26 cellular contexts compared by ENCODE assay signal in genomic region chr3:188624828-188625227, GRCh38.
DNase-seq lines count a peak whose midpoint lies in the region; ATAC-seq, FAIRE-seq and TF ChIP-seq lines count a peak whose summit lies in the region.
"Had no signal": no experiment of that assay in that cellular context is flagged by ENCODE, and none has a peak within 500 bp of the region (broad histone marks: within the 10 kb centered on the region; RNA-seq: fewer than 3 reads in every experiment).

No MANE protein-coding gene starts in this region.

- POLR2A ChIA-PET in HepG2 (lab: Yijun Ruan, JAX), result no interaction called here

- H3K27me3 ChIP-seq in liver (ENCODE audit: control insufficient read depth in 4 of 4, insufficient read depth in 4 of 4, low read length in 3 of 4), result no peaks in the 10 kb centered on the region
- no peaks in the 10 kb centered on the region for H3K27me3 ChIP-seq in HepG2 (ENCODE audit: control insufficient read depth in 1 of 2, insufficient read depth in 2 of 2, low read length in 2 of 2)
- no peaks in the 10 kb centered on the region for H3K27me3 ChIP-seq in fibroblast of lung (ENCODE audit: control insufficient read depth, insufficient read depth, low read length)
- no peaks in the 10 kb centered on the region for H3K27me3 ChIP-seq in skeletal muscle satellite cell (ENCODE audit: control insufficient read depth, insufficient read depth, low read length)

- H3K4me1 ChIP-seq in liver (ENCODE audit: control insufficient read depth in 4 of 4, insufficient read depth in 4 of 4, low read length in 3 of 4) (peaks cover 0 to 13% (median 8%) of the 10 kb centered on the region in 4 donors), HepG2 (ENCODE audit: insufficient read depth, low read length) (peaks cover 12% of the 10 kb centered on the region), fibroblast of lung (ENCODE audit: control insufficient read depth, extremely low read depth, insufficient read depth, low read length) (peaks cover 21% of the 10 kb centered on the region), skeletal muscle satellite cell (ENCODE audit: control insufficient read depth, insufficient read depth, low read length) (peaks cover 50% of the 10 kb centered on the region)

- in situ Hi-C loops in HepG2 (cut with HindIII; ENCODE audit: extremely low pct_ligation_motif_present, low pct_unique_long_range_greater_than_20kb), result no loop called here

- H3K9me3 ChIP-seq in liver (ENCODE audit: control insufficient read depth in 4 of 4, low read length in 3 of 4) (no peaks in the 10 kb centered on the region), HepG2 (ENCODE audit: low read length) (no peaks in the 10 kb centered on the region), fibroblast of lung (ENCODE audit: control insufficient read depth, insufficient read depth, low read depth, low read length) (no peaks in the 10 kb centered on the region), skeletal muscle satellite cell (replicated peaks; ENCODE audit: low read length) (no peaks in the 10 kb centered on the region)

- TF ChIP-seq EP300 in HepG2 (IDR thresholded peaks at IDR 0.05; ENCODE audit: low read depth in 2 of 2, low read length in 2 of 2) (no peak), HepG2 (CRISPR knock-in tag; IDR thresholded peaks at IDR 0.05; ENCODE audit: borderline replicate concordance) (no peak)

- H2AFZ ChIP-seq in HepG2 (ENCODE audit: low read length) (no peak overlapping the region), fibroblast of lung (ENCODE audit: low read length) (no peak overlapping the region)

- H3K4me2 ChIP-seq in HepG2 (ENCODE audit: low read depth, low read length), result no peak overlapping the region
- H3K4me2 ChIP-seq in fibroblast of lung (ENCODE audit: extremely low read depth, insufficient read depth, low read length), result peak overlapping the region; percentile 39
- no peak overlapping the region for H3K4me2 ChIP-seq in skeletal muscle satellite cell (ENCODE audit: low read length)

- no peak for TF ChIP-seq POLR2A in HepG2 (IDR thresholded peaks at IDR 0.05; ENCODE audit: insufficient read depth in 1 of 2, low read depth in 2 of 2, low read length in 2 of 2)

- DNase-seq in HepG2 (ENCODE audit: low spot score) (no peak), fibroblast of lung (ENCODE audit: low read depth in 2 of 2) (no peak), NCI-H1417 (lab: John Stamatoyannopoulos, UW) (no peak)
- no peak for DNase-seq in effector CD4-positive, alpha-beta T cell
- DNase-seq: activated CD4-positive, CD25-positive, alpha-beta regulatory T cell; activated naive CD4-positive, alpha-beta T cell treated with anti-CD3 and anti-CD28 coated beads for 36 hours; activated T-cell treated with anti-CD3 and anti-CD28 coated beads, Interleukin-2, amount 50 U/mL, for 4 hours; cerebellar nuclear complex; endodermal cell; Kasumi-1; natural killer cell; NCI-H1048; NCI-H2029; NCI-H226; NCI-H82; small intestine; stimulated activated CD4-positive, alpha-beta T cell treated with anti-CD3 and anti-CD28 coated beads, Interleukin-2, amount 100 ng/mL, for 48 hours; T-helper 9 cell had no signal

- H4K20me1 ChIP-seq in HepG2 (ENCODE audit: insufficient read depth, low read length) (no peaks in the 10 kb centered on the region), fibroblast of lung (ENCODE audit: control insufficient read depth, extremely low read depth, insufficient read depth, low read length) (no peaks in the 10 kb centered on the region)

- ATAC-seq in HepG2 (no peak), GM21526 (IDR thresholded peaks at IDR 0.05; ENCODE audit: low FRiP score, unreplicated experiment) (no peak), GM19324 (IDR thresholded peaks at IDR 0.05; ENCODE audit: low FRiP score, unreplicated experiment) (no peak)
- ATAC-seq: activated T-cell treated with anti-CD3 and anti-CD28 coated beads, Interleukin-2, amount 50 U/mL, for 4 hours; HCT116; natural killer cell had no signal

- TF ChIP-seq RAD21 in liver (IDR thresholded peaks at IDR 0.05), result no peak
- no peak for TF ChIP-seq RAD21 in HepG2 (CRISPR knock-in tag; IDR thresholded peaks at IDR 0.05)

- CTCF ChIA-PET in HepG2 (lab: Yijun Ruan, JAX; ENCODE audit: low intra/inter-chr PET ratio, low total read pairs), result no interaction called here

- H3K36me3 ChIP-seq in liver (ENCODE audit: control insufficient read depth in 4 of 4, insufficient read depth in 3 of 4, low read depth in 1 of 4, low read length in 3 of 4), result no peaks in the 10 kb centered on the region
- H3K36me3 ChIP-seq in HepG2 (replicated peaks in 1 of 2; ENCODE audit: control insufficient read depth in 1 of 2, insufficient read depth in 2 of 2, low read length in 2 of 2), result no peaks in the 10 kb centered on the region
- H3K36me3 ChIP-seq in fibroblast of lung (ENCODE audit: control insufficient read depth, insufficient read depth, low read length), result peaks cover 1% of the 10 kb centered on the region
- H3K36me3 ChIP-seq in skeletal muscle satellite cell (ENCODE audit: insufficient read depth, low read length), result no peaks in the 10 kb centered on the region

- H3K9ac ChIP-seq in liver (ENCODE audit: low read depth in 1 of 2, low read length in 2 of 2), result no peak overlapping the region
- H3K9ac ChIP-seq in HepG2 (ENCODE audit: insufficient read depth, low read depth, low read length), result no peak overlapping the region
- no peak overlapping the region for H3K9ac ChIP-seq in fibroblast of lung (ENCODE audit: insufficient read depth, low read length)
- H3K9ac ChIP-seq in skeletal muscle satellite cell (ENCODE audit: low read depth, low read length), result peak overlapping the region; percentile 7

- H3K4me3 ChIP-seq in liver (ENCODE audit: low read depth in 1 of 3, low read length in 3 of 3) (no peak overlapping the region), HepG2 (replicated peaks in 1 of 3; ENCODE audit: insufficient read depth in 1 of 3, low read depth in 2 of 3, low read length in 3 of 3) (no peak overlapping the region), fibroblast of lung (replicated peaks in 1 of 4; ENCODE audit: control extremely low read depth in 1 of 4, insufficient read depth in 1 of 4, low read depth in 3 of 4, low read length in 4 of 4) (no peak overlapping the region), skeletal muscle satellite cell (ENCODE audit: low read length) (no peak overlapping the region)

- TF ChIP-seq CTCF in liver (IDR thresholded peaks at IDR 0.05; ENCODE audit: low read depth, low read length, missing input control) (no peak), HepG2 (CRISPR knock-in tag; IDR thresholded peaks at IDR 0.05) (no peak), fibroblast of lung (conservative IDR thresholded peaks at IDR 0.05 in 1 of 2, IDR thresholded peaks at IDR 0.05 in 1 of 2; ENCODE audit: low read depth in 1 of 2, low read length in 2 of 2) (no peak)

- no peak for FAIRE-seq in HepG2 (lab: Jason Lieb, UNC)
- FAIRE-seq: D721Med, HTR-8/SVneo, keratinocyte had no signal

- H3K27ac ChIP-seq in liver (ENCODE audit: low read depth in 1 of 2, low read length in 2 of 2) (peak overlapping the region; percentile 21 to 54), HepG2 (ENCODE audit: extremely low read length, insufficient read depth, low read length) (no peak overlapping the region), fibroblast of lung (ENCODE audit: insufficient read depth, low read length) (peak overlapping the region; percentile 78)

- H3K79me2 ChIP-seq in HepG2 (ENCODE audit: insufficient read depth, low read length), result no peaks in the 10 kb centered on the region
- H3K79me2 ChIP-seq in fibroblast of lung (ENCODE audit: control insufficient read depth, insufficient read depth, low read length), result peaks cover 5% of the 10 kb centered on the region

- no TSS peak for BruUV-seq in HepG2 (replicated peaks; lab: Mats Ljungman, UMichigan)

- intact Hi-C loops in HepG2 (cut with micrococcal nuclease; ENCODE audit: unreplicated experiment), result no loop called here

TF ChIP-seq in liver, 16 proteins besides CTCF, POLR2A, EP300 and RAD21 (continues in another document):
- no peak for TF ChIP-seq TAF1 (conservative IDR thresholded peaks at IDR 0.05)
- no peak for TF ChIP-seq HNF4A (conservative IDR thresholded peaks at IDR 0.05)
- no peak for TF ChIP-seq FOXA2 (IDR thresholded peaks at IDR 0.05)
- no peak for TF ChIP-seq RXRA (IDR thresholded peaks at IDR 0.05)
- no peak for TF ChIP-seq GABPA (IDR thresholded peaks at IDR 0.05 in 1 of 2, conservative IDR thresholded peaks at IDR 0.05 in 1 of 2)
- no peak for TF ChIP-seq YY1 (IDR thresholded peaks at IDR 0.05)
- TF ChIP-seq JUND (IDR thresholded peaks at IDR 0.05), result no peak
- TF ChIP-seq FOXA1 (IDR thresholded peaks at IDR 0.05), result no peak
- no peak for TF ChIP-seq ATF3 (IDR thresholded peaks at IDR 0.05)
- no peak for TF ChIP-seq HNF4G (IDR thresholded peaks at IDR 0.05)
- TF ChIP-seq MAX (IDR thresholded peaks at IDR 0.05), result no peak
- no peak for TF ChIP-seq SP1 (IDR thresholded peaks at IDR 0.05)

TF ChIP-seq in HepG2, 621 proteins besides CTCF, POLR2A, EP300 and RAD21 (continues in another document):
- TF ChIP-seq SAP130 (CRISPR knock-in tag; IDR thresholded peaks at IDR 0.05; ENCODE audit: low read depth), result no peak
